In genomic region chr11:61090982-61091372, GRCh38 we compare ENCODE assay signal across 1 cellular context.
TF ChIP-seq lines count a peak whose summit lies in the region.

No MANE protein-coding gene starts in this region.

TF ChIP-seq in K562, 482 proteins besides CTCF, POLR2A, EP300 and RAD21:
- TF ChIP-seq ZBTB2 (IDR thresholded peaks at IDR 0.05), result no peak
- TF ChIP-seq DDX20 (tag; IDR thresholded peaks at IDR 0.05; ENCODE audit: low read depth), result no peak
- TF ChIP-seq BMI1 (IDR thresholded peaks at IDR 0.05; ENCODE audit: low read length), result no peak
- TF ChIP-seq TRIM28 (IDR thresholded peaks at IDR 0.05), result no peak
- TF ChIP-seq ZNF583 (CRISPR knock-in tag; IDR thresholded peaks at IDR 0.05), result no peak
- no peak for TF ChIP-seq FOXJ2 (tag; IDR thresholded peaks at IDR 0.05)
- no peak for TF ChIP-seq ZNF707 (CRISPR knock-in tag; conservative IDR thresholded peaks at IDR 0.05)
- no peak for TF ChIP-seq ZNF280A (IDR thresholded peaks at IDR 0.05; ENCODE audit: low read depth, partially characterized antibody)
- TF ChIP-seq GTF2F1 (IDR thresholded peaks at IDR 0.05; ENCODE audit: low read depth, low read length), result no peak
- no peak for TF ChIP-seq HMGN3 (IDR thresholded peaks at IDR 0.05; ENCODE audit: borderline replicate concordance, extremely low read depth, insufficient read length, low read depth, low read length)
- TF ChIP-seq MCM3 (IDR thresholded peaks at IDR 0.05), result no peak
- no peak for TF ChIP-seq ZNF586 (CRISPR knock-in tag; conservative IDR thresholded peaks at IDR 0.05)
- no peak for TF ChIP-seq NRF1 (conservative IDR thresholded peaks at IDR 0.05 in 1 of 2, IDR thresholded peaks at IDR 0.05 in 1 of 2)
